In the genomic region with DNA sequence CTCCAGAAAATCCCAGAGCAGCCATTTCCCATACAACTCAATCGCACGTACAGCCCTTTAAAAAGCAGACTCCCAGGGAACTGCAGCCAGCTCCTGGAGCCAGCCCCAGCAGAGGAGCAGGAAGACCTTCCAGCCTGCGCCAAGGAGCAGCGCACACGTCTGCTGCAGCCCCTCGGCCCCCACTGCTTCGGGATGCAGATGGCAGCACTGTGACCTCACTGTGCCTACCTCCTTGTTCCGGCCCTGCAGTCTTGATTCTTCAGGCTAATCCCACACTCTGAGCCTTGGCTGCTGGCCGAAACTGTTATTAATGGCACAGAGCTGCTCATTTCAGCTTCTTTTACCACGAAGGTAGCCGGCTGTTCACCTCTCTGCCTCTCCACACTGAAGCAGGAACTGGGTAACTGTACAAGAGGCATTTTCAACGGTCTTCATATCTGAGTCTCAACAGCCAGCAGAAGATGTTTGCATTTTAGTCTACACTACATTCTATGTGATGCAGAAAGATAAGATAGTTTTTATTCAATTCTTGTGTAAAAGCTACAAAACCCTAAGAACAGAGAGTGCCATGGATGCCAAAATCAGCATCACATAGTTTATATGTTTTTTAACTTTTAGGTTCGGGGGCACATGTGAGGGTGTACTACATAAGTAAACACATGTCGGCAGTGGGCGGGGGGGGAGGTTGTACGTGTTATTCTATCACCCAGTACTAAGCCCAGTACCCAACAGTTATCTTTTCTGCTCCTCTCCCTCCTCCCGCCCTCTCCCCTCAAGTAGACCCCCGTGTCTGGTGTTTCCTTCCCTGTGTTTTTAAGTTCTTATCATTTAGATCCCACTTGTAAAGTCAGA, we compare ENCODE assay signal across 11 cellular contexts.
A peak's percentile ranks its signal among the peaks of the same experiment; 100 is the strongest.
DNase-seq lines count a peak whose midpoint lies in the region; ATAC-seq and TF ChIP-seq lines count a peak whose summit lies in the region.
"Had no signal": no experiment of that assay in that cellular context is flagged by ENCODE, and none has a peak within 500 bp of the region (broad histone marks: within the 10 kb centered on the region; RNA-seq: fewer than 3 reads in every experiment).

No MANE protein-coding gene starts in this region.

- no peak overlapping the region for H2AFZ ChIP-seq in SU-DHL-6 (ENCODE audit: low read depth, low read length, severe bottlenecking)

- peaks cover 17% of the 10 kb centered on the region; the same call in 1 of the 2 replicates for H4K20me1 ChIP-seq in SU-DHL-6 (ENCODE audit: low read depth, low read length)

- H3K4me2 ChIP-seq in SU-DHL-6 (ENCODE audit: low read depth, low read length, poor library complexity, severe bottlenecking): peak overlapping the region; percentile 31
- H3K4me2 ChIP-seq: SK-N-SH had no signal

- H3K36me3 ChIP-seq in SU-DHL-6 (ENCODE audit: low read length): no peaks in the 10 kb centered on the region
- H3K36me3 ChIP-seq in transverse colon: no peaks in the 10 kb centered on the region

- H3K36me3 Mint-ChIP-seq in activated CD8-positive, alpha-beta memory T cell treated with anti-CD3 and anti-CD28 coated beads, Interleukin-2, amount 10 ng/mL, durations not matched to agents 7 days and 5 days: peaks cover 21% of the 10 kb centered on the region
- H3K36me3 Mint-ChIP-seq in stimulated activated naive B cell treated with anti-CD40 and anti-IgM and Interleukin-4, amounts not matched to agents 10 μg/mL and 1 μg/mL and 100 μg/mL, for 72 hours: peaks cover 31 to 40% of the 10 kb centered on the region in 2 donors

- H3K79me2 ChIP-seq in SU-DHL-6 (ENCODE audit: insufficient read depth, low read length): peaks cover 94% of the 10 kb centered on the region

- H3K4me1 ChIP-seq in transverse colon: peaks cover 30 to 91% (median 65%) of the 10 kb centered on the region in 4 donors

- H3K9me2 ChIP-seq in SU-DHL-6 (replicated peaks; ENCODE audit: insufficient read depth, low read length): no peaks in the 10 kb centered on the region
- H3K9me2 ChIP-seq: SK-N-SH had no signal

- 0 out of 2 replicates have a peak, but pooled peaks cover 4% of the 10 kb centered on the region for H3F3A ChIP-seq in SU-DHL-6 (ENCODE audit: insufficient read depth)

- ATAC-seq in activated CD8-positive, alpha-beta memory T cell treated with anti-CD3 and anti-CD28 coated beads, Interleukin-2, amount 10 ng/mL, durations not matched to agents 7 days and 5 days: no peak
- ATAC-seq in stimulated activated naive B cell treated with anti-CD40 and anti-IgM and Interleukin-4, amounts not matched to agents 10 μg/mL and 1 μg/mL and 100 μg/mL, for 72 hours (replicated peaks): no peak

- no peaks in the 10 kb centered on the region for H3K9me3 ChIP-seq in SU-DHL-6 (ENCODE audit: insufficient read depth, low read length)
- H3K9me3 ChIP-seq in transverse colon: no peaks in the 10 kb centered on the region
- H3K9me3 ChIP-seq: SK-N-SH had no signal

- TF ChIP-seq EP300 in transverse colon (IDR thresholded peaks at IDR 0.05; ENCODE audit: low read depth): no peak

- H3K4me1 Mint-ChIP-seq in activated CD8-positive, alpha-beta memory T cell treated with anti-CD3 and anti-CD28 coated beads, Interleukin-2, amount 10 ng/mL, durations not matched to agents 7 days and 5 days: peaks cover 92% of the 10 kb centered on the region
- H3K4me1 Mint-ChIP-seq in stimulated activated naive B cell treated with anti-CD40 and anti-IgM and Interleukin-4, amounts not matched to agents 10 μg/mL and 1 μg/mL and 100 μg/mL, for 72 hours: peaks cover 66 to 86% of the 10 kb centered on the region in 2 donors

- in situ Hi-C loops in transverse colon (cut with MboI; ENCODE audit: low pct_ligation_motif_present in 1 of 4, low pct_unique_long_range_greater_than_20kb in 1 of 4, low sequenced_read_pairs in 3 of 4): no loop called here

- 52 to 69% methylated on average over 5 to 17 of the region's 18 CpGs for WGBS in transverse colon (ENCODE audit: low coverage in 1 of 2), 2 donors

- TF ChIP-seq POLR2A in erythroblast (IDR thresholded peaks at IDR 0.05; ENCODE audit: low read length): no peak
- no peak for TF ChIP-seq POLR2A in transverse colon (IDR thresholded peaks at IDR 0.05)

- H3K27ac ChIP-seq in SU-DHL-6 (ENCODE audit: low read depth, low read length) (peak overlapping the region; percentile 38; the same call in 1 of the 2 replicates), transverse colon (no peak overlapping the region)

- peak overlapping the region; percentile 69 for H3K4me3 Mint-ChIP-seq in activated CD8-positive, alpha-beta memory T cell treated with anti-CD3 and anti-CD28 coated beads, Interleukin-2, amount 10 ng/mL, durations not matched to agents 7 days and 5 days
- H3K4me3 Mint-ChIP-seq in stimulated activated naive B cell treated with anti-CD40 and anti-IgM and Interleukin-4, amounts not matched to agents 10 μg/mL and 1 μg/mL and 100 μg/mL, for 72 hours: peak overlapping the region; percentile 10 to 24

- H3K27me3 ChIP-seq in SU-DHL-6 (ENCODE audit: low read length) (no peaks in the 10 kb centered on the region), transverse colon (no peaks in the 10 kb centered on the region)

- intact Hi-C loops in transverse colon (cut with DNase I; ENCODE audit: low total_unique reads): no loop called here

- CTCF ChIA-PET in activated CD8-positive, alpha-beta memory T cell treated with anti-CD3 and anti-CD28 coated beads, Interleukin-2, amount 10 ng/mL, durations not matched to agents 7 days and 5 days (lab: Charles Lee): interaction anchor here (1.2 to 2.5 kb wide), 8 partner anchors 12 to 197 kb away, joined by 3 to 11 read pairs (median 3); no protein-coding TSS in a partner anchor

- no peaks in the 10 kb centered on the region for H3K27me3 Mint-ChIP-seq in activated CD8-positive, alpha-beta memory T cell treated with anti-CD3 and anti-CD28 coated beads, Interleukin-2, amount 10 ng/mL, durations not matched to agents 7 days and 5 days
- no peaks in the 10 kb centered on the region for H3K27me3 Mint-ChIP-seq in stimulated activated naive B cell treated with anti-CD40 and anti-IgM and Interleukin-4, amounts not matched to agents 10 μg/mL and 1 μg/mL and 100 μg/mL, for 72 hours

- TF ChIP-seq CTCF in SU-DHL-6 (IDR thresholded peaks at IDR 0.05; ENCODE audit: insufficient read depth, low read length, poor library complexity, severe bottlenecking) (no peak), transverse colon (IDR thresholded peaks at IDR 0.05) (no peak)

- peak overlapping the region; percentile 89 for H3K27ac Mint-ChIP-seq in activated CD8-positive, alpha-beta memory T cell treated with anti-CD3 and anti-CD28 coated beads, Interleukin-2, amount 10 ng/mL, durations not matched to agents 7 days and 5 days
- peak overlapping the region; percentile 81 for H3K27ac Mint-ChIP-seq in stimulated activated naive B cell treated with anti-CD40 and anti-IgM and Interleukin-4, amounts not matched to agents 10 μg/mL and 1 μg/mL and 100 μg/mL, for 72 hours

- no peaks in the 10 kb centered on the region for H3K9me3 Mint-ChIP-seq in activated CD8-positive, alpha-beta memory T cell treated with anti-CD3 and anti-CD28 coated beads, Interleukin-2, amount 10 ng/mL, durations not matched to agents 7 days and 5 days (ENCODE audit: low read depth)
- H3K9me3 Mint-ChIP-seq in stimulated activated naive B cell treated with anti-CD40 and anti-IgM and Interleukin-4, amounts not matched to agents 10 μg/mL and 1 μg/mL and 100 μg/mL, for 72 hours: no peaks in the 10 kb centered on the region

- H3K4me3 ChIP-seq in SU-DHL-6 (ENCODE audit: insufficient read depth, low read length, poor library complexity, severe bottlenecking): no peak overlapping the region
- no peak overlapping the region for H3K4me3 ChIP-seq in transverse colon

- no peak for DNase-seq in activated CD8-positive, alpha-beta memory T cell treated with anti-CD3 and anti-CD28 coated beads, Interleukin-2, amount 10 ng/mL, durations not matched to agents 7 days and 5 days
- DNase-seq in activated CD8-positive, alpha-beta memory T cell treated with anti-CD3 and anti-CD28 coated beads, Interleukin-2, amount 50 U/mL, for 4 hours: no peak
- peak; percentile 45 to 57 for DNase-seq in erythroblast (lab: John Stamatoyannopoulos, UW)
- DNase-seq in stimulated activated naive B cell treated with anti-CD40 and anti-IgM and Interleukin-4, amounts not matched to agents 10 μg/mL and 1 μg/mL and 100 μg/mL, for 72 hours: no peak
- no peak for DNase-seq in transverse colon
- DNase-seq in RKO (ENCODE audit: low spot score): no peak
- DNase-seq in SIG-M5 (lab: John Stamatoyannopoulos, UW): no peak
- DNase-seq: H7, occipital lobe, SK-N-SH had no signal

- H3K9ac ChIP-seq in SU-DHL-6 (ENCODE audit: low read length): no peak overlapping the region
- H3K9ac ChIP-seq: SK-N-SH had no signal

Comparison
In these comparisons a context has a peak if more than half of its experiments do, and no peak if none do; other contexts are left out.
1. DNase-seq: peak in erythroblast (2 of 2); none in activated CD8-positive, alpha-beta memory T cell treated with anti-CD3 and anti-CD28 coated beads, Interleukin-2, amount 10 ng/mL, durations not matched to agents 7 days and 5 days (single experiment), activated CD8-positive, alpha-beta memory T cell treated with anti-CD3 and anti-CD28 coated beads, Interleukin-2, amount 50 U/mL, for 4 hours (single experiment), stimulated activated naive B cell treated with anti-CD40 and anti-IgM and Interleukin-4, amounts not matched to agents 10 μg/mL and 1 μg/mL and 100 μg/mL, for 72 hours (single experiment), transverse colon (single experiment), RKO (single experiment) and SIG-M5 (single experiment).